ENCODE assay signal across 8 cellular contexts in genomic region chr1:114510235-114511047, GRCh38.
A peak's percentile ranks its signal among the peaks of the same experiment; 100 is the strongest.
DNase-seq lines count a peak whose midpoint lies in the region; ATAC-seq and TF ChIP-seq lines count a peak whose summit lies in the region.

No MANE protein-coding gene starts in this region.

- H3K4me3 ChIP-seq in HFF-Myc (replicated peaks; ENCODE audit: low read depth, low read length), result peak overlapping the region; percentile 88
- peak overlapping the region; percentile 85 for H3K4me3 ChIP-seq in MM.1S (ENCODE audit: low read length)

- H4K20me1 ChIP-seq in MM.1S (ENCODE audit: insufficient read depth, low read length), result 0 out of 2 replicates have a peak, but pooled peaks cover 4% of the 10 kb centered on the region

- H3K79me2 ChIP-seq in MM.1S (ENCODE audit: low read length), result peaks cover 50% of the 10 kb centered on the region

- peaks cover 39% of the 10 kb centered on the region for H3K4me1 Mint-ChIP-seq in memory B cell

- H3K9me3 Mint-ChIP-seq in memory B cell, result no peaks in the 10 kb centered on the region

- TF ChIP-seq POLR2A in GM18505 (IDR thresholded peaks at IDR 0.05; ENCODE audit: borderline replicate concordance, extremely low read depth, insufficient read depth, insufficient read length), result no peak

- no peak for DNase-seq in HFF-Myc (ENCODE audit: extremely low read depth, low read depth)
- DNase-seq in MM.1S, result peak; percentile 36
- DNase-seq in activated CD4-positive, alpha-beta T cell treated with anti-CD3 and anti-CD28 coated beads for 24 hours (ENCODE audit: low read depth in 2 of 2), result peak; percentile 14 to 22
- DNase-seq in ecto neural progenitor cell (ENCODE audit: low spot score), result peak; percentile 58
- peak in 1 of 2 donors; percentile 53 for DNase-seq in memory B cell (ENCODE audit: low spot score in 2 of 2)
- peak; percentile 17 for DNase-seq in stimulated activated CD8-positive, alpha-beta memory T cell treated with anti-CD3 and anti-CD28 coated beads, Interleukin-15, amount 100 ng/mL, for 24 hours (ENCODE audit: low read depth)
- DNase-seq in foreskin melanocyte, result no peak

- H3K9me2 ChIP-seq in MM.1S (replicated peaks; ENCODE audit: insufficient read depth, low read length), result no peaks in the 10 kb centered on the region

- H3K9ac ChIP-seq in MM.1S (ENCODE audit: low read length), result peak overlapping the region; percentile 73

- peak overlapping the region; percentile 72 for H3K4me2 ChIP-seq in MM.1S (ENCODE audit: low read depth, low read length)

- peaks cover 7% of the 10 kb centered on the region; the same call in 1 of the 2 replicates for H3F3A ChIP-seq in MM.1S (ENCODE audit: insufficient read depth, low read length)

- no peaks in the 10 kb centered on the region for H3K9me3 ChIP-seq in MM.1S (replicated peaks; ENCODE audit: insufficient read depth, low read length)

- H3K27ac Mint-ChIP-seq in memory B cell, result peak overlapping the region; percentile 100

- H3K27me3 ChIP-seq in MM.1S (replicated peaks; ENCODE audit: insufficient read depth, low read length), result no peaks in the 10 kb centered on the region

- H2AFZ ChIP-seq in MM.1S (ENCODE audit: low read length), result 0 out of 2 replicates have a peak overlapping the region, but pooled peaks have one; percentile 35

- ATAC-seq in GM18505 (IDR thresholded peaks at IDR 0.05; ENCODE audit: unreplicated experiment) (peak; percentile 59), memory B cell (ENCODE audit: low read depth) (peak; percentile 53)

- H3K4me3 Mint-ChIP-seq in memory B cell, result peak overlapping the region; percentile 96

- H3K36me3 Mint-ChIP-seq in memory B cell, result peaks cover 2% of the 10 kb centered on the region

- no peaks in the 10 kb centered on the region for H3K36me3 ChIP-seq in MM.1S (replicated peaks; ENCODE audit: insufficient read depth, low read length)

- H3K4me1 ChIP-seq in MM.1S (ENCODE audit: low read length), result peaks cover 4% of the 10 kb centered on the region; the same call in 1 of the 2 replicates

- H3K27me3 Mint-ChIP-seq in memory B cell, result no peaks in the 10 kb centered on the region

- peak overlapping the region; percentile 35; the same call in 1 of the 2 replicates for H3K27ac ChIP-seq in MM.1S (ENCODE audit: low read length)

- no peak for TF ChIP-seq CTCF in HFF-Myc (IDR thresholded peaks at IDR 0.05; ENCODE audit: low read depth, low read length, missing control alignments)
- no peak for TF ChIP-seq CTCF in MM.1S (IDR thresholded peaks at IDR 0.05; ENCODE audit: low read length)

Comparison
In these comparisons a context has a peak if more than half of its experiments do, and no peak if none do; other contexts are left out.
1. DNase-seq: peak in MM.1S (single experiment), activated CD4-positive, alpha-beta T cell treated with anti-CD3 and anti-CD28 coated beads for 24 hours (2 of 2), ecto neural progenitor cell (single experiment) and stimulated activated CD8-positive, alpha-beta memory T cell treated with anti-CD3 and anti-CD28 coated beads, Interleukin-15, amount 100 ng/mL, for 24 hours (single experiment); none in HFF-Myc (single experiment) and foreskin melanocyte (single experiment).